11 cellular contexts compared by ENCODE assay signal in genomic region chr2:232315923-232316299, GRCh38.
DNase-seq lines count a peak whose midpoint lies in the region; ATAC-seq and TF ChIP-seq lines count a peak whose summit lies in the region.
"Had no signal": no experiment of that assay in that cellular context is flagged by ENCODE, and none has a peak within 500 bp of the region (broad histone marks: within the 10 kb centered on the region; RNA-seq: fewer than 3 reads in every experiment).

No MANE protein-coding gene starts in this region.

- peak overlapping the region; percentile 98 to 100 (median 98) for H3K27ac Mint-ChIP-seq in CD14-positive monocyte
- peak overlapping the region; percentile 56 for H3K27ac Mint-ChIP-seq in osteocyte (ENCODE audit: unreplicated experiment)
- no peak overlapping the region for H3K27ac Mint-ChIP-seq in Caco-2 (ENCODE audit: unreplicated experiment)

- H3K36me3 Mint-ChIP-seq in CD14-positive monocyte (peaks cover 23 to 30% of the 10 kb centered on the region in 2 donors), osteocyte (ENCODE audit: unreplicated experiment) (peaks cover 17% of the 10 kb centered on the region), Caco-2 (ENCODE audit: insufficient read depth, unreplicated experiment) (no peaks in the 10 kb centered on the region)

- no peak overlapping the region for H2AFZ ChIP-seq in OCI-LY1 (ENCODE audit: low read length)

- H3K27me3 ChIP-seq in OCI-LY1 (ENCODE audit: insufficient read depth, low read length) (no peaks in the 10 kb centered on the region), Caco-2 (replicated peaks; ENCODE audit: control insufficient read depth, insufficient read depth, low read length) (no peaks in the 10 kb centered on the region)
- H3K27me3 ChIP-seq: testis had no signal

- H3K4me2 ChIP-seq in OCI-LY1 (ENCODE audit: low read length), result no peak overlapping the region

- POLR2A ChIA-PET in Caco-2 (lab: Charles Lee), result no interaction called here

- peaks cover 69% of the 10 kb centered on the region for H3K4me1 Mint-ChIP-seq in CD14-positive monocyte
- H3K4me1 Mint-ChIP-seq in osteocyte (ENCODE audit: unreplicated experiment), result peaks cover 16% of the 10 kb centered on the region
- H3K4me1 Mint-ChIP-seq in Caco-2 (ENCODE audit: low read depth, unreplicated experiment), result no peaks in the 10 kb centered on the region

- H3K36me3 ChIP-seq in OCI-LY1 (ENCODE audit: insufficient read depth, low read length) (no peaks in the 10 kb centered on the region), Caco-2 (ENCODE audit: control insufficient read depth, insufficient read depth, low read length) (no peaks in the 10 kb centered on the region)

- H3K9me3 ChIP-seq in OCI-LY1 (ENCODE audit: low read length), result peaks cover 5% of the 10 kb centered on the region; the same call in 1 of the 2 replicates
- no peaks in the 10 kb centered on the region for H3K9me3 ChIP-seq in Caco-2
- H3K9me3 ChIP-seq: testis had no signal

- CTCF ChIA-PET in Caco-2 (lab: Charles Lee), result no interaction called here

- H3F3A ChIP-seq in OCI-LY1 (ENCODE audit: insufficient read depth, low read length), result no peaks in the 10 kb centered on the region

- H3K27me3 Mint-ChIP-seq in CD14-positive monocyte (ENCODE audit: low read depth in 3 of 3) (peaks cover 0 to 1% (median 0%) of the 10 kb centered on the region in 3 donors), osteocyte (ENCODE audit: unreplicated experiment) (no peaks in the 10 kb centered on the region), Caco-2 (ENCODE audit: insufficient read depth, unreplicated experiment) (no peaks in the 10 kb centered on the region)

- peaks cover 7 to 28% (median 16%) of the 10 kb centered on the region in 7 donors for H3K9me3 Mint-ChIP-seq in CD14-positive monocyte
- peaks cover 18% of the 10 kb centered on the region for H3K9me3 Mint-ChIP-seq in osteocyte (ENCODE audit: unreplicated experiment)
- no peaks in the 10 kb centered on the region for H3K9me3 Mint-ChIP-seq in Caco-2 (ENCODE audit: unreplicated experiment)

- no peak for ATAC-seq in GM21360 (IDR thresholded peaks at IDR 0.05; ENCODE audit: unreplicated experiment)
- ATAC-seq: HCT116 had no signal

- peaks cover 23% of the 10 kb centered on the region for H3K4me1 ChIP-seq in OCI-LY1 (ENCODE audit: insufficient read depth, low read length, severe bottlenecking)
- H3K4me1 ChIP-seq in Caco-2, result no peaks in the 10 kb centered on the region

- H3K9ac ChIP-seq in OCI-LY1 (ENCODE audit: low read length), result no peak overlapping the region

- H4K20me1 ChIP-seq in OCI-LY1 (ENCODE audit: insufficient read depth, low read length), result no peaks in the 10 kb centered on the region

- no peaks in the 10 kb centered on the region for H3K9me2 ChIP-seq in OCI-LY1 (ENCODE audit: low read depth, low read length)

- DNase-seq in CD14-positive monocyte (ENCODE audit: low spot score) (no peak), dermis blood vessel endothelial cell (peak; percentile 28), osteocyte (ENCODE audit: extremely low spot score, unreplicated experiment) (no peak), COR-L47 (lab: John Stamatoyannopoulos, UW) (no peak), Caco-2 (no peak)
- DNase-seq in stimulated activated CD4-positive, alpha-beta T cell treated with anti-CD3 and anti-CD28 coated beads, Interleukin-2, amount 100 ng/mL, for 48 hours, result no peak
- DNase-seq: NCI-H1930 had no signal

- intact Hi-C loops in CD14-positive monocyte (cut with micrococcal nuclease) (loop anchor here in 1 of 2 donors (10.0 kb wide), 1 partner anchor 769 kb away; no protein-coding TSS in a partner anchor), Caco-2 (cut with micrococcal nuclease; ENCODE audit: unreplicated experiment) (no loop called here)

- TF ChIP-seq CTCF in CD14-positive monocyte (IDR thresholded peaks at IDR 0.05) (no peak), OCI-LY1 (IDR thresholded peaks at IDR 0.05; ENCODE audit: low read length) (no peak), osteocyte (IDR thresholded peaks at IDR 0.05) (no peak), Caco-2 (IDR thresholded peaks at IDR 0.05; ENCODE audit: insufficient read depth in 1 of 2, low read depth in 1 of 2, low read length in 1 of 2, severe bottlenecking in 1 of 2, unreplicated experiment in 1 of 2) (no peak)

- no peaks in the 10 kb centered on the region for H3K79me2 ChIP-seq in OCI-LY1 (ENCODE audit: insufficient read depth, low read length)

- no TSS peak for BruUV-seq in Caco-2 (replicated peaks; lab: Mats Ljungman, UMichigan)

- H3K4me3 ChIP-seq in OCI-LY1 (ENCODE audit: low read depth, low read length, poor library complexity, severe bottlenecking), result no peak overlapping the region
- H3K4me3 ChIP-seq in Caco-2 (ENCODE audit: low read depth, low read length), result no peak overlapping the region
- H3K4me3 ChIP-seq: testis had no signal

- H3K4me3 Mint-ChIP-seq in CD14-positive monocyte (peak overlapping the region; percentile 56 to 72), osteocyte (ENCODE audit: unreplicated experiment) (no peak overlapping the region), Caco-2 (ENCODE audit: unreplicated experiment) (no peak overlapping the region)

- peak overlapping the region; percentile 30 for H3K27ac ChIP-seq in OCI-LY1 (ENCODE audit: low read depth, low read length, poor library complexity, severe bottlenecking)
- H3K27ac ChIP-seq: testis had no signal

Comparison
In these comparisons a context has a peak if more than half of its experiments do, and no peak if none do; other contexts are left out.
1. H3K4me3 Mint-ChIP-seq: peak in CD14-positive monocyte (2 of 2); none in osteocyte (single experiment) and Caco-2 (single experiment).